ENCODE assay signal across 8 cellular contexts in genomic region chr1:115975569-115976061, GRCh38. TPM values are rescaled to one million over a fixed set of nuclear protein-coding genes. Genes with fewer than 3 reads are reported as not detected.
DNase-seq lines count a peak whose midpoint lies in the region; ATAC-seq and TF ChIP-seq lines count a peak whose summit lies in the region.

No MANE protein-coding gene starts in this region.

- H3K4me2 ChIP-seq in SK-N-SH = peak overlapping the region; percentile 78

- no peaks in the 10 kb centered on the region for H4K20me1 ChIP-seq in SK-N-SH (ENCODE audit: insufficient read depth)

- H3K27ac Mint-ChIP-seq in activated naive CD8-positive, alpha-beta T cell treated with anti-CD3 and anti-CD28 coated beads for 36 hours = no peak overlapping the region
- H3K27ac Mint-ChIP-seq in immature natural killer cell = peak overlapping the region; percentile 79 to 90 (median 86)

- H3F3A ChIP-seq in SK-N-SH (replicated peaks; ENCODE audit: insufficient read depth) = no peaks in the 10 kb centered on the region

- CTCF ChIA-PET in SK-N-SH (lab: Yijun Ruan, JAX) = interaction anchor here (0.7 to 2.1 kb wide), 5 partner anchors 9 to 201 kb away, joined by 3 to 8 read pairs (median 3); no protein-coding TSS in a partner anchor

- H3K27ac ChIP-seq in SK-N-SH (ENCODE audit: low read depth in 2 of 2, low read length in 1 of 2) (peak overlapping the region in 1 of 2 experiments; percentile 34; a peak in 1 of 4 replicates), stomach smooth muscle (ENCODE audit: low read length) (no peak overlapping the region)

- no peaks in the 10 kb centered on the region for H3K36me3 Mint-ChIP-seq in activated naive CD8-positive, alpha-beta T cell treated with anti-CD3 and anti-CD28 coated beads for 36 hours
- no peaks in the 10 kb centered on the region for H3K36me3 Mint-ChIP-seq in immature natural killer cell

- DNase-seq in SK-N-SH = no peak
- no peak for DNase-seq in activated naive CD8-positive, alpha-beta T cell treated with anti-CD3 and anti-CD28 coated beads for 36 hours
- DNase-seq in immature natural killer cell = no peak
- no peak for DNase-seq in GM10266 (ENCODE audit: extremely low spot score)
- no peak for DNase-seq in putamen (ENCODE audit: low spot score)
- no peak for DNase-seq in NCI-H2029 (lab: John Stamatoyannopoulos, UW)

- peak overlapping the region; percentile 62 to 64 for H3K4me3 ChIP-seq in SK-N-SH (ENCODE audit: low read depth in 2 of 2, low read length in 1 of 2)
- peak overlapping the region in 1 of 2 donors; percentile 70 for H3K4me3 ChIP-seq in stomach smooth muscle (ENCODE audit: low read length in 2 of 2)

- H3K36me3 ChIP-seq in SK-N-SH (replicated peaks in 1 of 2; ENCODE audit: control insufficient read depth in 1 of 2, insufficient read depth in 2 of 2, low read length in 1 of 2) (no peaks in the 10 kb centered on the region), stomach smooth muscle (ENCODE audit: control insufficient read depth in 2 of 2, insufficient read depth in 2 of 2, low read length in 2 of 2) (no peaks in the 10 kb centered on the region)

- peak overlapping the region; percentile 86 for H3K4me3 Mint-ChIP-seq in activated naive CD8-positive, alpha-beta T cell treated with anti-CD3 and anti-CD28 coated beads for 36 hours
- H3K4me3 Mint-ChIP-seq in immature natural killer cell = peak overlapping the region; percentile 87 to 97 (median 94)

- no peak for TF ChIP-seq EP300 in SK-N-SH (IDR thresholded peaks at IDR 0.05; ENCODE audit: borderline replicate concordance in 1 of 2, low read depth in 1 of 2, low read length in 1 of 2)

- no peak for TF ChIP-seq CTCF in SK-N-SH (IDR thresholded peaks at IDR 0.05)
- no peak for TF ChIP-seq CTCF in GM10266 (IDR thresholded peaks at IDR 0.05; ENCODE audit: control insufficient read depth, insufficient read depth, low read depth, missing control alignments)

- no peak for TF ChIP-seq RAD21 in SK-N-SH (IDR thresholded peaks at IDR 0.05; ENCODE audit: low read length)

- no peak; the same call in 2 of the 3 replicates for ATAC-seq in SK-N-SH treated with all-trans-retinoic acid at 6 μM for 48 hours

- POLR2A ChIA-PET in SK-N-SH (lab: Yijun Ruan, JAX) = no interaction called here

- H3K4me1 Mint-ChIP-seq in activated naive CD8-positive, alpha-beta T cell treated with anti-CD3 and anti-CD28 coated beads for 36 hours = peaks cover 4% of the 10 kb centered on the region
- peaks cover 14 to 31% of the 10 kb centered on the region in 2 donors for H3K4me1 Mint-ChIP-seq in immature natural killer cell

- no peaks in the 10 kb centered on the region for H3K9me3 Mint-ChIP-seq in activated naive CD8-positive, alpha-beta T cell treated with anti-CD3 and anti-CD28 coated beads for 36 hours
- H3K9me3 Mint-ChIP-seq in immature natural killer cell = no peaks in the 10 kb centered on the region

- H3K27me3 ChIP-seq in SK-N-SH (ENCODE audit: insufficient read depth) (peaks cover 8% of the 10 kb centered on the region; the same call in 1 of the 2 replicates), stomach smooth muscle (ENCODE audit: control insufficient read depth in 1 of 2, insufficient read depth in 2 of 2, low read length in 2 of 2) (peaks cover 9 to 13% of the 10 kb centered on the region in 2 donors)

- 65% methylated on average over 11 of the region's 11 CpGs for WGBS in SK-N-SH (ENCODE audit: low lambda C conversion rate)

- peaks cover 62% of the 10 kb centered on the region for H3K27me3 Mint-ChIP-seq in activated naive CD8-positive, alpha-beta T cell treated with anti-CD3 and anti-CD28 coated beads for 36 hours
- H3K27me3 Mint-ChIP-seq in immature natural killer cell (ENCODE audit: low read depth in 3 of 3) = peaks cover 0 to 7% (median 5%) of the 10 kb centered on the region in 3 donors

- no peaks in the 10 kb centered on the region for H3K9me2 ChIP-seq in SK-N-SH

- no peaks in the 10 kb centered on the region for H3K79me2 ChIP-seq in SK-N-SH (ENCODE audit: insufficient read depth)

- H3K9me3 ChIP-seq in SK-N-SH (no peaks in the 10 kb centered on the region), stomach smooth muscle (ENCODE audit: control insufficient read depth in 2 of 2, low read length in 2 of 2) (no peaks in the 10 kb centered on the region)

- H2AFZ ChIP-seq in SK-N-SH (ENCODE audit: low read depth) = peak overlapping the region; percentile 85

- H3K4me1 ChIP-seq in SK-N-SH (ENCODE audit: control insufficient read depth in 1 of 2, insufficient read depth in 2 of 2, low read depth in 1 of 2, low read length in 1 of 2) (peaks cover 0 to 4% of the 10 kb centered on the region in 2 experiments; a peak in 1 of 4 replicates), stomach smooth muscle (ENCODE audit: control insufficient read depth, insufficient read depth, low read length) (peaks cover 2% of the 10 kb centered on the region)

- H3K9ac ChIP-seq in SK-N-SH (no peak overlapping the region), stomach smooth muscle (ENCODE audit: low read length in 2 of 2) (peak overlapping the region; percentile 22 to 33)

TF ChIP-seq in SK-N-SH, 30 proteins besides CTCF, POLR2A, EP300 and RAD21 (continues in another document):
- TF ChIP-seq IRF3 (IDR thresholded peaks at IDR 0.05; ENCODE audit: low read depth, low read length) (no peak), MAX (IDR thresholded peaks at IDR 0.05; ENCODE audit: low read depth) (no peak), SMC3 (IDR thresholded peaks at IDR 0.05; ENCODE audit: low read depth, low read length) (no peak), PBX3 (IDR thresholded peaks at IDR 0.05) (no peak), RXRA (IDR thresholded peaks at IDR 0.05; ENCODE audit: borderline replicate concordance, low read depth) (no peak), NRF1 (IDR thresholded peaks at IDR 0.05; ENCODE audit: low read depth, low read length) (no peak), ELF1 (IDR thresholded peaks at IDR 0.05) (no peak), RCOR1 (IDR thresholded peaks at IDR 0.05; ENCODE audit: low read length) (no peak), NFIC (IDR thresholded peaks at IDR 0.05; ENCODE audit: borderline replicate concordance) (no peak)

TF ChIP-seq in SK-N-SH treated with all-trans-retinoic acid at 6 μM for 48 hours, 23 proteins besides CTCF, POLR2A, EP300 and RAD21 (continues in another document):
- TF ChIP-seq CSRNP3 (CRISPR knock-in tag; IDR thresholded peaks at IDR 0.05) = no peak
- no peak for TF ChIP-seq ZNF8 (CRISPR knock-in tag; IDR thresholded peaks at IDR 0.05)
- no peak for TF ChIP-seq ESRRG (CRISPR knock-in tag; IDR thresholded peaks at IDR 0.05)
- no peak for TF ChIP-seq TCF4 (CRISPR knock-in tag; IDR thresholded peaks at IDR 0.05; ENCODE audit: borderline replicate concordance)
- TF ChIP-seq CREB5 (CRISPR knock-in tag; IDR thresholded peaks at IDR 0.05; ENCODE audit: low read depth) = no peak
- no peak for TF ChIP-seq CSDC2 (CRISPR knock-in tag; IDR thresholded peaks at IDR 0.05)
- TF ChIP-seq ISL1 (CRISPR knock-in tag; IDR thresholded peaks at IDR 0.05) = no peak
- TF ChIP-seq ZFP30 (CRISPR knock-in tag; IDR thresholded peaks at IDR 0.05) = no peak
- no peak for TF ChIP-seq PATZ1 (CRISPR knock-in tag; IDR thresholded peaks at IDR 0.05; ENCODE audit: borderline replicate concordance)
- TF ChIP-seq GLIS3 (CRISPR knock-in tag; IDR thresholded peaks at IDR 0.05) = no peak
- no peak for TF ChIP-seq OSR1 (CRISPR knock-in tag; IDR thresholded peaks at IDR 0.05)
- TF ChIP-seq ARNTL (CRISPR knock-in tag; IDR thresholded peaks at IDR 0.05; ENCODE audit: borderline replicate concordance, low read depth) = no peak

RNA-seq across cellular contexts. Expression of gene SLC22A15, which starts 0.7 kb away (rescaled TPM):
- 0.13 and 0.41 TPM in 2 replicates for polyA plus RNA-seq in SK-N-SH (2012; rRNA removed)
- 0.13 and 0.20 TPM in 2 replicates for polyA plus RNA-seq in SK-N-SH (2012; cell fraction: cytosol; rRNA removed)
- 0.65 and 0.88 TPM in 2 replicates for polyA plus RNA-seq in SK-N-SH (2012; cell fraction: nucleus; rRNA removed)
- total RNA-seq in activated naive CD8-positive, alpha-beta T cell treated with anti-CD3 and anti-CD28 coated beads for 36 hours = under 1 TPM; 0.47 to 0.54 TPM
- polyA plus RNA-seq in immature natural killer cell = 1 to 10 TPM in 1 of 3 donors, under 1 TPM in 2; 0.18 to 1.2 (median 0.38) TPM
